13 cellular contexts compared by ENCODE assay signal in the genomic region with DNA sequence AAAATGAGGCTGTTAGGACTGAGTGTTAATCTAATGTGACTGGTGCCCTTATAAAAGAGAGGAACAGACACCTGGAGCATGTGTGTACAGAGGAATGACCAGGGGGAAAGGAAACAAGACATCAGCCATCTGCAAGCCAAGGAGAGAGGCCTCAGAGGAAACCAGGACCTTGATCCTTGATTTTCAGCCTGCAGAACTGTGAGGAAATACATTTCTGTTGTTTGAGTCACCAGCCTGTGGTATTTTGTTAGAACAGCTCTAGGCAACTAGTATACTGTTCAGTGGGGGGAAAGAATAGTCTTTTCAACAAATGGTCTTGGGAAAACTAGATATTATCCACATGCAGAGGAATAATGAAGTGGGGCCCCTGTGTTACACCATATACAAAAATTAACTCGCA.
DNase-seq lines count a peak whose midpoint lies in the region; ATAC-seq, FAIRE-seq and TF ChIP-seq lines count a peak whose summit lies in the region.
"Had no signal": no experiment of that assay in that cellular context is flagged by ENCODE, and none has a peak within 500 bp of the region (broad histone marks: within the 10 kb centered on the region; RNA-seq: fewer than 3 reads in every experiment).

No MANE protein-coding gene starts in this region.

- peak; percentile 38 for DNase-seq in CD1c-positive myeloid dendritic cell (ENCODE audit: extremely low spot score)
- peak; percentile 21 for DNase-seq in MG63
- DNase-seq in bronchial epithelial cell (ENCODE audit: low read depth), result peak; percentile 88
- DNase-seq in SK-N-DZ (ENCODE audit: low spot score), result no peak
- DNase-seq in activated CD4-positive, CD25-positive, alpha-beta regulatory T cell (lab: John Stamatoyannopoulos, UW), result no peak
- no peak for DNase-seq in vagina (ENCODE audit: extremely low spot score in 2 of 2)
- DNase-seq: GF-D8; NCI-H1048; stimulated activated CD8-positive, alpha-beta memory T cell treated with anti-CD3 and anti-CD28 coated beads, Interleukin-4, amount 100 ng/mL, for 48 hours had no signal

- H3K9me3 ChIP-seq in MG63, result no peaks in the 10 kb centered on the region; the same call in 1 of the 2 replicates
- no peaks in the 10 kb centered on the region for H3K9me3 ChIP-seq in mesodermal cell (ENCODE audit: control insufficient read depth, low read length)
- H3K9me3 ChIP-seq in vagina, result no peaks in the 10 kb centered on the region
- H3K9me3 ChIP-seq: right atrium auricular region had no signal

- intact Hi-C loops in vagina (cut with DNase I), result no loop called here

- ATAC-seq in HG03175 (IDR thresholded peaks at IDR 0.05; ENCODE audit: unreplicated experiment), result no peak

- no peaks in the 10 kb centered on the region for H3K36me3 ChIP-seq in MG63
- H3K36me3 ChIP-seq in bronchial epithelial cell (ENCODE audit: control insufficient read depth, insufficient read depth, low read length), result no peaks in the 10 kb centered on the region
- no peaks in the 10 kb centered on the region for H3K36me3 ChIP-seq in mesodermal cell (ENCODE audit: control insufficient read depth, insufficient read depth, low read length)
- H3K36me3 ChIP-seq in vagina, result no peaks in the 10 kb centered on the region
- H3K36me3 ChIP-seq: right atrium auricular region had no signal

- no peak for TF ChIP-seq CTCF in bronchial epithelial cell (IDR thresholded peaks at IDR 0.05; ENCODE audit: insufficient read depth, low read length, severe bottlenecking)
- TF ChIP-seq CTCF in vagina (IDR thresholded peaks at IDR 0.05), result no peak

- no peak for TF ChIP-seq POLR2A in vagina (IDR thresholded peaks at IDR 0.05)

- H3K4me3 ChIP-seq in MG63 (no peak overlapping the region), bronchial epithelial cell (ENCODE audit: low read depth, low read length) (no peak overlapping the region), mesodermal cell (ENCODE audit: extremely low read depth, insufficient read depth, low read length, poor library complexity, severe bottlenecking) (no peak overlapping the region), vagina (no peak overlapping the region)
- H3K4me3 ChIP-seq: right atrium auricular region had no signal

- H3K27me3 ChIP-seq in MG63 (no peaks in the 10 kb centered on the region), bronchial epithelial cell (ENCODE audit: control insufficient read depth, insufficient read depth, low read length) (no peaks in the 10 kb centered on the region), vagina (no peaks in the 10 kb centered on the region)
- H3K27me3 ChIP-seq: right atrium auricular region had no signal

- FAIRE-seq in bronchial epithelial cell (lab: Jason Lieb, UNC), result peak; percentile 89
- FAIRE-seq: islet of Langerhans had no signal

- no CpG with 5 or more reads among the region's 1 CpG for WGBS in mesodermal cell (ENCODE audit: insufficient coverage in 2 of 2), 2 experiments

- peaks cover 20% of the 10 kb centered on the region for H3K4me1 ChIP-seq in mesodermal cell (ENCODE audit: control insufficient read depth, insufficient read depth, low read length, poor library complexity, severe bottlenecking)
- H3K4me1 ChIP-seq in vagina, result peaks cover 7% of the 10 kb centered on the region
- H3K4me1 ChIP-seq: right atrium auricular region had no signal

- H3K27ac ChIP-seq in mesodermal cell (ENCODE audit: low read depth, low read length, severe bottlenecking) (peak overlapping the region; percentile 57), vagina (no peak overlapping the region)
- H3K27ac ChIP-seq: right atrium auricular region had no signal

Comparison
In these comparisons a context has a peak if more than half of its experiments do, and no peak if none do; other contexts are left out.
1. DNase-seq: peak in CD1c-positive myeloid dendritic cell (single experiment), MG63 (single experiment) and bronchial epithelial cell (single experiment); none in SK-N-DZ (single experiment), activated CD4-positive, CD25-positive, alpha-beta regulatory T cell (0 of 4) and vagina (0 of 2).